25 cellular contexts compared by ENCODE assay signal in the genomic region with DNA sequence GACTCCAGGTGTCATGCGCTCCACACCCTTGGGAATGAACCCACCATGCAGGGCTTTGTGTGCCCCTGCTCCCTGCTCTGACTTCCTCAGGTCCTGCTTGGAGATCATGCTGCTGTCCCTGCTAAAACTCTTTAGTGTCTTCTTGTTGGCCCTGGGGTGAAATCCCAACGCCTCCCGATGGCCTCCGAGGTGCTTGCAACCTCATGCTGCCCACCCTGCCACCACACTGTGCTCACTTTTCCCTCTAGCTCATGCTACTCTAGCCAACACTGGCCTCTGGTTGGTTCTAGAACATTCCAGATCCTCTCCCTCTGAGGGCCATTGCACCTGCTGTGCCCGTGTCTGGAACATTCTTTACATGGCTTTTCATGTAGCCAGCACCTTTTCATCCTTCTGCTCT.
A peak's percentile ranks its signal among the peaks of the same experiment; 100 is the strongest.
DNase-seq lines count a peak whose midpoint lies in the region; ATAC-seq and TF ChIP-seq lines count a peak whose summit lies in the region.
"Had no signal": no experiment of that assay in that cellular context is flagged by ENCODE, and none has a peak within 500 bp of the region (broad histone marks: within the 10 kb centered on the region; RNA-seq: fewer than 3 reads in every experiment).

No MANE protein-coding gene starts in this region.

- no CpG with 5 or more reads among the region's 5 CpGs for WGBS in mesendoderm (ENCODE audit: extremely low coverage, insufficient coverage, low lambda C conversion rate)

- no peaks in the 10 kb centered on the region for H3K79me1 ChIP-seq in mesendoderm (ENCODE audit: low read length)

- no peak overlapping the region for H2BK5ac ChIP-seq in mesendoderm (ENCODE audit: low read length)

- no peak overlapping the region for H4K8ac ChIP-seq in mesendoderm (ENCODE audit: low read depth, low read length)

- no peak overlapping the region for H3K9ac ChIP-seq in mesendoderm (ENCODE audit: low read length)

- no peak overlapping the region for H3K18ac ChIP-seq in mesendoderm (ENCODE audit: low read length)

- H3K23ac ChIP-seq in mesendoderm (ENCODE audit: low read length): no peak overlapping the region

- CTCF ChIA-PET in WTC11 (lab: Charles Lee) (interaction anchor here (0.8 to 1.8 kb wide), 7 partner anchors 9 to 227 kb away, joined by 3 to 7 read pairs (median 6); no protein-coding TSS in a partner anchor), HEK293T (lab: Yijun Ruan, JAX) (interaction anchor here (0.7 to 1.9 kb wide), 9 partner anchors 8 to 343 kb away, joined by 3 to 6 read pairs (median 4); no protein-coding TSS in a partner anchor)

- H3K36me3 ChIP-seq in H7 (replicated peaks; ENCODE audit: control insufficient read depth, insufficient read depth, low read length) (no peaks in the 10 kb centered on the region), mesendoderm (ENCODE audit: control insufficient read depth, insufficient read depth, low read length) (no peaks in the 10 kb centered on the region)
- H3K36me3 ChIP-seq: HAP-1, MG63 had no signal

- H3K4me3 ChIP-seq in H7 (ENCODE audit: insufficient read depth, low read depth, low read length) (no peak overlapping the region), mesendoderm (ENCODE audit: low read length) (no peak overlapping the region)
- H3K4me3 ChIP-seq: A549, GM12878, HAP-1, MG63, PC-9 had no signal

- H3K9me3 Mint-ChIP-seq in WTC11: peaks cover 11% of the 10 kb centered on the region

- H3K56ac ChIP-seq in mesendoderm (ENCODE audit: low read length): no peak overlapping the region

- H3K27ac Mint-ChIP-seq in WTC11: no peak overlapping the region

- H3K27me3 Mint-ChIP-seq in WTC11 (ENCODE audit: low read depth): peaks cover 3% of the 10 kb centered on the region

- H2BK120ac ChIP-seq in mesendoderm (ENCODE audit: low read depth, low read length): no peak overlapping the region

- H2BK15ac ChIP-seq in mesendoderm (replicated peaks; ENCODE audit: low read depth): no peak overlapping the region

- H4K5ac ChIP-seq in mesendoderm (ENCODE audit: low read length): no peak overlapping the region

- DNase-seq in H7 (peak; percentile 46), WTC11 (ENCODE audit: low spot score) (peak; percentile 30), mesendoderm (peak; percentile 58), ureter (ENCODE audit: low spot score) (no peak), HEK293T (ENCODE audit: extremely low spot score) (no peak), DMS 273 (lab: John Stamatoyannopoulos, UW; ENCODE audit: unreplicated experiment) (no peak), OCI-M2 (lab: John Stamatoyannopoulos, UW; ENCODE audit: unreplicated experiment) (no peak)
- DNase-seq: C1 segment of cervical spinal cord; CD4-positive, alpha-beta memory T cell; COR-L47; DMS 273 treated with DMSO at 0.1 percent for 48 hours; DMS79; GDM1; KG1; MG63; NCI-H1105 treated with DMSO at 0.1 percent for 48 hours; NCI-H1930; NCI-H2107; NCI-H748 treated with DMSO at 0.1 percent for 48 hours; NK-92 treated with Interleukin-12 subunit alpha and Interleukin-12 subunit beta, amount 100 ng/mL, for 24 hours; PC-9 had no signal

- no peak overlapping the region for H3K27ac ChIP-seq in mesendoderm (ENCODE audit: low read depth, low read length)
- H3K27ac ChIP-seq: A549, PC-9, RWPE1 had no signal

- peaks cover 10% of the 10 kb centered on the region; the same call in 1 of the 2 replicates for H3K36me3 Mint-ChIP-seq in WTC11
- H3K36me3 Mint-ChIP-seq: CD4-positive, alpha-beta memory T cell had no signal

- H3K4me1 Mint-ChIP-seq in WTC11: peaks cover 39% of the 10 kb centered on the region

- H3K79me2 ChIP-seq in mesendoderm (ENCODE audit: control insufficient read depth, insufficient read depth, low read length): no peaks in the 10 kb centered on the region

- POLR2A ChIA-PET in WTC11 (lab: Charles Lee) (no interaction called here), HEK293T (lab: Yijun Ruan, JAX) (no interaction called here)

- H2AK5ac ChIP-seq in mesendoderm (ENCODE audit: low read length): peak overlapping the region; percentile 58

- TF ChIP-seq CTCF in WTC11 (IDR thresholded peaks at IDR 0.05): no peak

- peaks cover 2% of the 10 kb centered on the region for H3K4me1 ChIP-seq in mesendoderm (ENCODE audit: control insufficient read depth, low read depth, low read length)
- H3K4me1 ChIP-seq: A549, HAP-1 had no signal

- H3K4me2 ChIP-seq in mesendoderm (ENCODE audit: low read length): no peak overlapping the region
- H3K4me2 ChIP-seq: A549, PC-9 had no signal

- no peak overlapping the region for H3K4me3 Mint-ChIP-seq in WTC11
- H3K4me3 Mint-ChIP-seq: CD4-positive, alpha-beta memory T cell had no signal

- peak; percentile 55 for ATAC-seq in WTC11
- ATAC-seq: GM12878 had no signal

- H3K4ac ChIP-seq in mesendoderm (ENCODE audit: low read depth, low read length): no peak overlapping the region

- H3K27me3 ChIP-seq in H7 (ENCODE audit: control insufficient read depth, insufficient read depth, low read length): no peaks in the 10 kb centered on the region; the same call in 1 of the 2 replicates
- no peaks in the 10 kb centered on the region for H3K27me3 ChIP-seq in mesendoderm (ENCODE audit: insufficient read depth, low read length, poor library complexity)
- H3K27me3 ChIP-seq: MG63 had no signal

TF ChIP-seq in WTC11, 78 proteins besides CTCF, POLR2A, EP300 and RAD21:
- TF ChIP-seq, protein P1, sequence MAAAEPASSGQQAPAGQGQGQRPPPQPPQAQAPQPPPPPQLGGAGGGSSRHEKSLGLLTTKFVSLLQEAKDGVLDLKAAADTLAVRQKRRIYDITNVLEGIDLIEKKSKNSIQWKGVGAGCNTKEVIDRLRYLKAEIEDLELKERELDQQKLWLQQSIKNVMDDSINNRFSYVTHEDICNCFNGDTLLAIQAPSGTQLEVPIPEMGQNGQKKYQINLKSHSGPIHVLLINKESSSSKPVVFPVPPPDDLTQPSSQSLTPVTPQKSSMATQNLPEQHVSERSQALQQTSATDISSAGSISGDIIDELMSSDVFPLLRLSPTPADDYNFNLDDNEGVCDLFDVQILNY (CRISPR knock-in tag; IDR thresholded peaks at IDR 0.05): no peak
- no peak for TF ChIP-seq MXD4 (CRISPR knock-in tag; IDR thresholded peaks at IDR 0.05; ENCODE audit: borderline replicate concordance)
- no peak for TF ChIP-seq ETV6 (CRISPR knock-in tag; IDR thresholded peaks at IDR 0.05)
- TF ChIP-seq, protein P2, sequence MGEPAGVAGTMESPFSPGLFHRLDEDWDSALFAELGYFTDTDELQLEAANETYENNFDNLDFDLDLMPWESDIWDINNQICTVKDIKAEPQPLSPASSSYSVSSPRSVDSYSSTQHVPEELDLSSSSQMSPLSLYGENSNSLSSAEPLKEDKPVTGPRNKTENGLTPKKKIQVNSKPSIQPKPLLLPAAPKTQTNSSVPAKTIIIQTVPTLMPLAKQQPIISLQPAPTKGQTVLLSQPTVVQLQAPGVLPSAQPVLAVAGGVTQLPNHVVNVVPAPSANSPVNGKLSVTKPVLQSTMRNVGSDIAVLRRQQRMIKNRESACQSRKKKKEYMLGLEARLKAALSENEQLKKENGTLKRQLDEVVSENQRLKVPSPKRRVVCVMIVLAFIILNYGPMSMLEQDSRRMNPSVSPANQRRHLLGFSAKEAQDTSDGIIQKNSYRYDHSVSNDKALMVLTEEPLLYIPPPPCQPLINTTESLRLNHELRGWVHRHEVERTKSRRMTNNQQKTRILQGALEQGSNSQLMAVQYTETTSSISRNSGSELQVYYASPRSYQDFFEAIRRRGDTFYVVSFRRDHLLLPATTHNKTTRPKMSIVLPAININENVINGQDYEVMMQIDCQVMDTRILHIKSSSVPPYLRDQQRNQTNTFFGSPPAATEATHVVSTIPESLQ (CRISPR knock-in tag; IDR thresholded peaks at IDR 0.05): no peak
- TF ChIP-seq, protein P3, sequence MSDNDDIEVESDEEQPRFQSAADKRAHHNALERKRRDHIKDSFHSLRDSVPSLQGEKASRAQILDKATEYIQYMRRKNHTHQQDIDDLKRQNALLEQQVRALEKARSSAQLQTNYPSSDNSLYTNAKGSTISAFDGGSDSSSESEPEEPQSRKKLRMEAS (CRISPR knock-in tag; IDR thresholded peaks at IDR 0.05): no peak
- no peak for TF ChIP-seq PRRX2 (CRISPR knock-in tag; IDR thresholded peaks at IDR 0.05)
- TF ChIP-seq FOXJ3 (CRISPR knock-in tag; IDR thresholded peaks at IDR 0.05; ENCODE audit: borderline replicate concordance): no peak

TF ChIP-seq in HEK293T, 16 proteins besides CTCF, POLR2A, EP300 and RAD21:
- TF ChIP-seq LEF1 (IDR thresholded peaks at IDR 0.05; ENCODE audit: borderline replicate concordance): no peak

Comparison
In these comparisons a context has a peak if more than half of its experiments do, and no peak if none do; other contexts are left out.
1. DNase-seq: peak in H7 (single experiment), WTC11 (single experiment) and mesendoderm (single experiment); none in ureter (single experiment), HEK293T (single experiment), DMS 273 (single experiment) and OCI-M2 (single experiment).